1 cellular context compared by ENCODE assay signal in the genomic region with DNA sequence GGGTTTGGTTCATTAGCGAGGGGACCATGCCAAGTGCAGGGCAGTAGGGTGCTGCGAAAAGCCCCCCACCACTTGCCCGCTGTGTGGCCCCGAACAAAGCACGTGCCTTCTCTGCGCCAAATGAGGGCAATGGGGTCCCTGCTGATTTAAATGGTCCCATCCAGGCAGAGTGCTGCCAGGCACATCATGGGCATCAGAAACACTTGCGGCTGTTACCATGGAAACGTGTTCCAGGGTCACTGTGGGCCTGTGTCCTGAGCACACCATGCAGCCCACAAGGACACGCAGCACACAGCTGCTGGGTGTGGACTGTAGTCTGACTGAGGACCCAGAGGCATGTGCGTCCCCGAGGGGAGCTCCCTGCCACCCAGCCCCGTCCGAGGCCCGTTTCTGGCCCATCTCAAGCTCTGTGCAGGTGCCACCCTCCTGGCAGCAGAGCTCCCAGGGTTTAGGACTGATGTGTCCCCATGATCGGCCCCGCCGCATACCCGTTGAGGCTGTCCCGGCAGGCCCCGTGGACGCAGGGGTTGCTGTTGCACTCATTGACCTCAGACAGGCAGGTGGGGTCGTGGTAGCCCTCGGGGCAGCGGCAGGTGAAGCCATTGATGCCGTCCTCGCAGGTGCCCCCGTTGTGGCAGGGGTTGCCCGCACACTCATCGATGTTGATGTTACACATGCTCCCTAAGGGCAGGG.
TF ChIP-seq lines count a peak whose summit lies in the region.

No MANE protein-coding gene starts in this region.

TF ChIP-seq in HEK293, 187 proteins besides CTCF, POLR2A, EP300 and RAD21 (continued from another document):
- 0 out of 2 replicates have a peak, but pooled peaks have one; percentile 29 for TF ChIP-seq ZNF768 (tag by site-specific recombination; IDR thresholded peaks at IDR 0.05)
- no peak for TF ChIP-seq ZBTB8A (tag by site-specific recombination; IDR thresholded peaks at IDR 0.05)
- TF ChIP-seq ZNF521 (tag by site-specific recombination; IDR thresholded peaks at IDR 0.05) = no peak
- TF ChIP-seq GLI4 (tag by site-specific recombination; IDR thresholded peaks at IDR 0.05) = no peak
- no peak for TF ChIP-seq TCF7L2 (IDR thresholded peaks at IDR 0.05; ENCODE audit: borderline replicate concordance, low read depth, low read length)
- TF ChIP-seq, protein P1, sequence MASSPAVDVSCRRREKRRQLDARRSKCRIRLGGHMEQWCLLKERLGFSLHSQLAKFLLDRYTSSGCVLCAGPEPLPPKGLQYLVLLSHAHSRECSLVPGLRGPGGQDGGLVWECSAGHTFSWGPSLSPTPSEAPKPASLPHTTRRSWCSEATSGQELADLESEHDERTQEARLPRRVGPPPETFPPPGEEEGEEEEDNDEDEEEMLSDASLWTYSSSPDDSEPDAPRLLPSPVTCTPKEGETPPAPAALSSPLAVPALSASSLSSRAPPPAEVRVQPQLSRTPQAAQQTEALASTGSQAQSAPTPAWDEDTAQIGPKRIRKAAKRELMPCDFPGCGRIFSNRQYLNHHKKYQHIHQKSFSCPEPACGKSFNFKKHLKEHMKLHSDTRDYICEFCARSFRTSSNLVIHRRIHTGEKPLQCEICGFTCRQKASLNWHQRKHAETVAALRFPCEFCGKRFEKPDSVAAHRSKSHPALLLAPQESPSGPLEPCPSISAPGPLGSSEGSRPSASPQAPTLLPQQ (tag by site-specific recombination; IDR thresholded peaks at IDR 0.05) = no peak
- TF ChIP-seq ZNF133 (tag by site-specific recombination; IDR thresholded peaks at IDR 0.05) = no peak
- TF ChIP-seq WT1 (tag by site-specific recombination; IDR thresholded peaks at IDR 0.05) = no peak
